24 cellular contexts compared by ENCODE assay signal in genomic region chr2:222292738-222293134, GRCh38. TPM values are rescaled to one million over a fixed set of nuclear protein-coding genes. Genes with fewer than 3 reads are reported as not detected.
DNase-seq lines count a peak whose midpoint lies in the region; ATAC-seq and TF ChIP-seq lines count a peak whose summit lies in the region.
"Had no signal": no experiment of that assay in that cellular context is flagged by ENCODE, and none has a peak within 500 bp of the region (broad histone marks: within the 10 kb centered on the region; RNA-seq: fewer than 3 reads in every experiment).

No MANE protein-coding gene starts in this region.

- in situ Hi-C loops in astrocyte of the cerebellum (cut with HindIII; ENCODE audit: low sequenced_read_pairs) = no loop called here

- H3K9me3 Mint-ChIP-seq in neural crest cell = no peaks in the 10 kb centered on the region
- no peaks in the 10 kb centered on the region for H3K9me3 Mint-ChIP-seq in activated naive CD4-positive, alpha-beta T cell treated with anti-CD3 and anti-CD28 coated beads, Interleukin-2, amount 10 ng/mL, durations not matched to agents 7 days and 5 days
- H3K9me3 Mint-ChIP-seq: CD8-positive, alpha-beta T cell had no signal

- H3K4me3 ChIP-seq in astrocyte of the cerebellum (ENCODE audit: low read depth, low read length) (peak overlapping the region; percentile 96), esophagus muscularis mucosa (no peak overlapping the region)
- H3K4me3 ChIP-seq: GM12878, SJSA1 had no signal

- H3K27me3 Mint-ChIP-seq in neural crest cell (ENCODE audit: low read depth) = peaks cover 96% of the 10 kb centered on the region
- peaks cover 92% of the 10 kb centered on the region for H3K27me3 Mint-ChIP-seq in activated naive CD4-positive, alpha-beta T cell treated with anti-CD3 and anti-CD28 coated beads, Interleukin-2, amount 10 ng/mL, durations not matched to agents 7 days and 5 days

- H3K27me3 ChIP-seq in esophagus muscularis mucosa = peaks cover 5 to 100% (median 88%) of the 10 kb centered on the region in 4 donors

- H3K36me3 Mint-ChIP-seq in neural crest cell (ENCODE audit: low read depth) = peaks cover 27% of the 10 kb centered on the region
- H3K36me3 Mint-ChIP-seq in activated naive CD4-positive, alpha-beta T cell treated with anti-CD3 and anti-CD28 coated beads, Interleukin-2, amount 10 ng/mL, durations not matched to agents 7 days and 5 days = peaks cover 5% of the 10 kb centered on the region
- H3K36me3 Mint-ChIP-seq: CD8-positive, alpha-beta T cell had no signal

- peaks cover 90% of the 10 kb centered on the region for H3K4me1 Mint-ChIP-seq in neural crest cell
- H3K4me1 Mint-ChIP-seq in activated naive CD4-positive, alpha-beta T cell treated with anti-CD3 and anti-CD28 coated beads, Interleukin-2, amount 10 ng/mL, durations not matched to agents 7 days and 5 days = peaks cover 22% of the 10 kb centered on the region

- H3K36me3 ChIP-seq in esophagus muscularis mucosa = no peaks in the 10 kb centered on the region
- H3K36me3 ChIP-seq: SJSA1 had no signal

- H3K4me1 ChIP-seq in esophagus muscularis mucosa = peaks cover 7 to 49% (median 42%) of the 10 kb centered on the region in 4 donors
- H3K4me1 ChIP-seq: Caco-2 had no signal

- H3K4me3 Mint-ChIP-seq in neural crest cell = peak overlapping the region; percentile 87
- no peak overlapping the region for H3K4me3 Mint-ChIP-seq in activated naive CD4-positive, alpha-beta T cell treated with anti-CD3 and anti-CD28 coated beads, Interleukin-2, amount 10 ng/mL, durations not matched to agents 7 days and 5 days
- H3K4me3 Mint-ChIP-seq: B cell; CD8-positive, alpha-beta T cell had no signal

- TF ChIP-seq POLR2A in esophagus muscularis mucosa (IDR thresholded peaks at IDR 0.05; ENCODE audit: low read depth) = no peak

- intact Hi-C loops in esophagus muscularis mucosa (cut with DNase I) = no loop called here
- intact Hi-C loops in head of caudate nucleus (cut with DNase I) = no loop called here

- no peak for DNase-seq in astrocyte of the cerebellum (ENCODE audit: low read depth)
- DNase-seq in esophagus muscularis mucosa (ENCODE audit: extremely low spot score) = peak; percentile 64
- DNase-seq in neural crest cell (ENCODE audit: low read depth, low spot score) = no peak
- DNase-seq in head of caudate nucleus = no peak
- no peak for DNase-seq in activated naive CD4-positive, alpha-beta T cell treated with anti-CD3 and anti-CD28 coated beads, Interleukin-2, amount 10 ng/mL, durations not matched to agents 7 days and 5 days
- DNase-seq: Caco-2; CD8-positive, alpha-beta T cell; H7; KBM-7; MM.1S; NCI-H1048; NCI-H1417; NCI-H1694; NCI-H2081; NCI-H2227 treated with DMSO at 0.1 percent for 48 hours; NCI-H526 treated with DMSO at 0.1 percent for 48 hours; Right ventricle myocardium superior; RPMI8226 had no signal

- 30% methylated on average over 4 of the region's 4 CpGs for WGBS in esophagus muscularis mucosa

- no peaks in the 10 kb centered on the region for H3K9me3 ChIP-seq in esophagus muscularis mucosa
- H3K9me3 ChIP-seq: Caco-2, SJSA1 had no signal

- CTCF ChIA-PET in activated naive CD4-positive, alpha-beta T cell treated with anti-CD3 and anti-CD28 coated beads, Interleukin-2, amount 10 ng/mL, durations not matched to agents 7 days and 5 days (lab: Charles Lee) = no interaction called here

- no peak for TF ChIP-seq EP300 in esophagus muscularis mucosa (IDR thresholded peaks at IDR 0.05)

- no peak for TF ChIP-seq CTCF in astrocyte of the cerebellum (IDR thresholded peaks at IDR 0.05; ENCODE audit: low read depth, low read length, missing control alignments)
- no peak for TF ChIP-seq CTCF in esophagus muscularis mucosa (IDR thresholded peaks at IDR 0.05)
- TF ChIP-seq CTCF in neural crest cell (conservative IDR thresholded peaks at IDR 0.05) = no peak

- no peak overlapping the region for H3K27ac ChIP-seq in esophagus muscularis mucosa (replicated peaks in 1 of 4)
- H3K27ac ChIP-seq: C4-2B, SJSA1 had no signal

- H3K27ac Mint-ChIP-seq in neural crest cell (ENCODE audit: unreplicated experiment) = peak overlapping the region; percentile 98
- H3K27ac Mint-ChIP-seq in activated naive CD4-positive, alpha-beta T cell treated with anti-CD3 and anti-CD28 coated beads, Interleukin-2, amount 10 ng/mL, durations not matched to agents 7 days and 5 days = no peak overlapping the region
- H3K27ac Mint-ChIP-seq: B cell; CD8-positive, alpha-beta T cell had no signal

- ATAC-seq in GM21528 (IDR thresholded peaks at IDR 0.05; ENCODE audit: low FRiP score, unreplicated experiment) (no peak), GM18909 (IDR thresholded peaks at IDR 0.05; ENCODE audit: poor library complexity, unreplicated experiment) (no peak)
- ATAC-seq: CD8-positive, alpha-beta T cell; GM12878 had no signal

RNA-seq across cellular contexts. Expression of gene PAX3, which starts 6.1 kb away (rescaled TPM):
- total RNA-seq in esophagus muscularis mucosa (not detected), neural crest cell (52.1 and 52.2 TPM in 2 replicates)
- total RNA-seq: B cell; Caco-2; CD8-positive, alpha-beta T cell; GM12878; H7; Right ventricle myocardium superior had no signal

Comparison
In these comparisons a context has a peak if more than half of its experiments do, and no peak if none do; other contexts are left out.
1. RNA of gene PAX3, which starts 6.1 kb away (total RNA-seq): 52.1 to 52.2 TPM in neural crest cell; not detected in esophagus muscularis mucosa; every median in the first group is over 10 times any median in the second.